Comparison of ENCODE assay signal across 9 cellular contexts in genomic region chr5:181215997-181216982, GRCh38. TPM values are rescaled to one million over a fixed set of nuclear protein-coding genes. Genes with fewer than 3 reads are reported as not detected.
DNase-seq lines count a peak whose midpoint lies in the region; ATAC-seq and TF ChIP-seq lines count a peak whose summit lies in the region.
"Had no signal": no experiment of that assay in that cellular context is flagged by ENCODE, and none has a peak within 500 bp of the region (broad histone marks: within the 10 kb centered on the region; RNA-seq: fewer than 3 reads in every experiment).

No MANE protein-coding gene starts in this region.

- peaks cover 25% of the 10 kb centered on the region for H3K4me1 ChIP-seq in OCI-LY1 (ENCODE audit: insufficient read depth, low read length, severe bottlenecking)
- peaks cover 14 to 20% of the 10 kb centered on the region in 2 donors for H3K4me1 ChIP-seq in duodenal mucosa (ENCODE audit: control insufficient read depth in 1 of 2, insufficient read depth in 2 of 2, low read length in 2 of 2)
- peaks cover 0 to 9% of the 10 kb centered on the region in 2 experiments for H3K4me1 ChIP-seq in trophoblast cell (ENCODE audit: control insufficient read depth in 1 of 2, insufficient read depth in 2 of 2, low read length in 2 of 2)

- 0 out of 2 replicates have a peak, but pooled peaks cover 8% of the 10 kb centered on the region for H3F3A ChIP-seq in OCI-LY1 (ENCODE audit: insufficient read depth, low read length)

- no peak overlapping the region for H2AK5ac ChIP-seq in trophoblast cell (ENCODE audit: low read length)

- peak overlapping the region; percentile 64 for H3K4me3 ChIP-seq in OCI-LY1 (ENCODE audit: low read depth, low read length, poor library complexity, severe bottlenecking)
- peak overlapping the region; percentile 50 to 83 for H3K4me3 ChIP-seq in duodenal mucosa (ENCODE audit: low read depth in 1 of 2, low read length in 2 of 2)
- no peak overlapping the region for H3K4me3 ChIP-seq in trophoblast cell (ENCODE audit: low read depth, low read length)

- no peak overlapping the region for H4K91ac ChIP-seq in trophoblast cell (ENCODE audit: low read depth, low read length)

- H3K27me3 ChIP-seq in OCI-LY1 (ENCODE audit: insufficient read depth, low read length) (no peaks in the 10 kb centered on the region), duodenal mucosa (ENCODE audit: control insufficient read depth in 1 of 2, insufficient read depth in 2 of 2, low read length in 2 of 2) (peaks cover 4 to 6% of the 10 kb centered on the region in 2 donors), trophoblast cell (ENCODE audit: insufficient read depth, low read length) (no peaks in the 10 kb centered on the region)

- no peak overlapping the region for H2BK120ac ChIP-seq in trophoblast cell (ENCODE audit: insufficient read depth, low read length, poor library complexity)

- ATAC-seq in GM21447 (IDR thresholded peaks at IDR 0.05; ENCODE audit: unreplicated experiment): no peak
- ATAC-seq in GM19452 (IDR thresholded peaks at IDR 0.05; ENCODE audit: unreplicated experiment): no peak

- no peaks in the 10 kb centered on the region for H3K36me3 ChIP-seq in OCI-LY1 (ENCODE audit: insufficient read depth, low read length)
- no peaks in the 10 kb centered on the region for H3K36me3 ChIP-seq in duodenal mucosa (ENCODE audit: control insufficient read depth in 1 of 2, insufficient read depth in 2 of 2, low read length in 2 of 2)
- no peaks in the 10 kb centered on the region for H3K36me3 ChIP-seq in trophoblast cell (ENCODE audit: control insufficient read depth in 1 of 2, insufficient read depth in 2 of 2, low read length in 2 of 2)

- no peaks in the 10 kb centered on the region for H3K79me1 ChIP-seq in trophoblast cell (ENCODE audit: low read length)

- H4K8ac ChIP-seq in trophoblast cell (ENCODE audit: low read depth, low read length): no peak overlapping the region

- H3K4me2 ChIP-seq in OCI-LY1 (ENCODE audit: low read length) (peak overlapping the region; percentile 76), trophoblast cell (ENCODE audit: low read length) (no peak overlapping the region)

- peak overlapping the region; percentile 56 for H3K9ac ChIP-seq in OCI-LY1 (ENCODE audit: low read length)
- H3K9ac ChIP-seq in duodenal mucosa (ENCODE audit: low read depth in 1 of 2, low read length in 2 of 2): peak overlapping the region; percentile 1 to 57
- H3K9ac ChIP-seq in trophoblast cell (ENCODE audit: low read length): no peak overlapping the region

- H2BK5ac ChIP-seq in trophoblast cell (ENCODE audit: low read depth, low read length, poor library complexity): no peak overlapping the region

- H3K23ac ChIP-seq in trophoblast cell (ENCODE audit: low read length): no peak overlapping the region

- no peaks in the 10 kb centered on the region for H3K79me2 ChIP-seq in OCI-LY1 (ENCODE audit: insufficient read depth, low read length)
- H3K79me2 ChIP-seq in trophoblast cell (ENCODE audit: control insufficient read depth, insufficient read depth, low read length, poor library complexity): no peaks in the 10 kb centered on the region

- no peak overlapping the region for H3K4ac ChIP-seq in trophoblast cell (ENCODE audit: low read depth, low read length)

- H2AFZ ChIP-seq in OCI-LY1 (ENCODE audit: low read length): 0 out of 2 replicates have a peak overlapping the region, but pooled peaks have one; percentile 32
- no peak overlapping the region for H2AFZ ChIP-seq in trophoblast cell (ENCODE audit: insufficient read depth, low read length, poor library complexity)

- no peaks in the 10 kb centered on the region for H4K20me1 ChIP-seq in OCI-LY1 (ENCODE audit: insufficient read depth, low read length)

- H3K9me3 ChIP-seq in OCI-LY1 (ENCODE audit: low read length): no peaks in the 10 kb centered on the region
- H3K9me3 ChIP-seq in duodenal mucosa (ENCODE audit: control insufficient read depth in 1 of 2, low read length in 2 of 2): no peaks in the 10 kb centered on the region
- peaks cover 2% of the 10 kb centered on the region for H3K9me3 ChIP-seq in trophoblast cell (ENCODE audit: insufficient read depth, low read depth, low read length)

- WGBS in trophoblast cell (ENCODE audit: extremely low coverage, insufficient coverage, insufficient read length): no CpG with 5 or more reads among the region's 44 CpGs

- no peak for TF ChIP-seq CTCF in OCI-LY1 (IDR thresholded peaks at IDR 0.05; ENCODE audit: low read length)

- H3K27ac ChIP-seq in OCI-LY1 (ENCODE audit: low read depth, low read length, poor library complexity, severe bottlenecking): peak overlapping the region; percentile 5
- no peak overlapping the region for H3K27ac ChIP-seq in duodenal mucosa (ENCODE audit: low read depth, low read length)
- H3K27ac ChIP-seq in trophoblast cell (ENCODE audit: low read depth, low read length): no peak overlapping the region

- no peak overlapping the region for H3K14ac ChIP-seq in trophoblast cell (ENCODE audit: low read length)

- H3K18ac ChIP-seq in trophoblast cell (ENCODE audit: low read length): no peak overlapping the region

- no peak overlapping the region for H2BK12ac ChIP-seq in trophoblast cell (ENCODE audit: low read length)

- H3K9me2 ChIP-seq in OCI-LY1 (ENCODE audit: low read depth, low read length): no peaks in the 10 kb centered on the region

- no peak overlapping the region for H4K12ac ChIP-seq in trophoblast cell (ENCODE audit: low read depth, low read length)

- DNase-seq in EH (ENCODE audit: low read depth): peak; percentile 39
- peak; percentile 73 to 75 for DNase-seq in trophoblast cell
- DNase-seq in stimulated activated CD4-positive, alpha-beta T cell treated with anti-CD3 and anti-CD28 coated beads, Interleukin-15, amount 100 ng/mL, for 24 hours: no peak
- no peak for DNase-seq in OCI-M1 (lab: John Stamatoyannopoulos, UW)
- DNase-seq: cerebellar nuclear complex had no signal

RNA-seq across cellular contexts. Expression of gene TRIM41, which starts 6.8 kb away (rescaled TPM):
- 16.4 and 16.9 TPM in 2 replicates for polyA plus RNA-seq in trophoblast cell (2013)

RNA-seq across cellular contexts. Expression of gene TRIM7, which starts 11.3 kb away (rescaled TPM):
- polyA plus RNA-seq in trophoblast cell (2013): 0.04 and 0.07 TPM in 2 replicates

RNA-seq across cellular contexts. Expression of gene RACK1, which starts 27.4 kb away (rescaled TPM):
- 2,172 and 2,251 TPM in 2 replicates for polyA plus RNA-seq in trophoblast cell (2013)

RNA-seq across cellular contexts. Expression of gene TRIM52, which starts 44.7 kb away (rescaled TPM):
- 2.8 and 3.3 TPM in 2 replicates for polyA plus RNA-seq in trophoblast cell (2013)

Comparison
In these comparisons a context has a peak if more than half of its experiments do, and no peak if none do; other contexts are left out.
1. DNase-seq: peak in EH (single experiment) and trophoblast cell (2 of 2); none in stimulated activated CD4-positive, alpha-beta T cell treated with anti-CD3 and anti-CD28 coated beads, Interleukin-15, amount 100 ng/mL, for 24 hours (single experiment) and OCI-M1 (single experiment).